Comparison of ENCODE assay signal across 8 cellular contexts in the genomic region with DNA sequence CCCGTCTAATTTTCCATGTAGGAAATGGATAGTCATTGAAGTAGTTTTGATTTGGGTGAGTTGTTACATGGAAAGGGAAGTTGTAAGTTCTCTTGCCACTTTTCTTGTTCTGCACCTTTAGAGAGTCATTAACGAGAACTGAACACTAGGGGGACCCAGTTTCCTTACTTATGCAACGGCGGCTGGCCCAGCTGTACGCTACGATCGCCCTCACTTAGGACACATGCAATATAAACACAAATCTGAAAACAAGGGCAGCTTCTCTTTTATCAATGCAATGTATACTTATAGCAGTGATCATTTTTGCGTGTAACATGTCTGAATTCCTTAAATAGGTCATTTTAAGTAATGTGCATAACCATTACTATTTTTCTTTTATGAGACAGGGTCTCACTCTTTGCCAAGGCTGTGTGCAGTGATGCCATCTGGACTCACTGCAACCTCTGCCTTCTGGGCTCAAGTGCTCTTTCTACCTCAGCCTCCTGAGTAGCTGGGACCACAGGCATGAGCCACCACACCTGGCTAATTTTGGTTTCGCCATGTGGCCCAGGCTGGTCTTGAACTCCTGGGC. TPM values are rescaled to one million over a fixed set of nuclear protein-coding genes. Genes with fewer than 3 reads are reported as not detected.
A peak's percentile ranks its signal among the peaks of the same experiment; 100 is the strongest.
DNase-seq lines count a peak whose midpoint lies in the region; ATAC-seq, FAIRE-seq and TF ChIP-seq lines count a peak whose summit lies in the region.
"Not testable (repeated sequence)": the region's sequence is repeated elsewhere in the genome, so short reads cannot be mapped to it uniquely, and the experiment has no call there.

No MANE protein-coding gene starts in this region.

- peak overlapping the region in 1 of 2 donors; percentile 15 for H3K27ac ChIP-seq in coronary artery

- not testable (repeated sequence) for H3K27me3 ChIP-seq in BJ (ENCODE audit: control insufficient read depth, insufficient read depth, low read length)

- not testable (repeated sequence) for DNase-seq in BJ (ENCODE audit: low read depth); coronary artery (ENCODE audit: low spot score)
- DNase-seq in NCI-H2227 (lab: John Stamatoyannopoulos, UW; ENCODE audit: unreplicated experiment) (peak; percentile 31), retina (peak; percentile 61)

- not testable (repeated sequence) for H3K36me3 ChIP-seq in BJ (ENCODE audit: control insufficient read depth, insufficient read depth, low read length)

- peak; percentile 50 for ATAC-seq in GM18511 (IDR thresholded peaks at IDR 0.05; ENCODE audit: unreplicated experiment)
- peak; percentile 43 for ATAC-seq in HG03342 (IDR thresholded peaks at IDR 0.05; ENCODE audit: unreplicated experiment)

- CTCF ChIA-PET in BJ (lab: Yijun Ruan, JAX): interaction anchor here (0.8 to 5.9 kb wide), 18 partner anchors 15 to 204 kb away, joined by 3 to 92 read pairs (median 4); a partner anchor contains a TSS

- FAIRE-seq in TTC549 (lab: Jason Lieb, UNC): peak; percentile 92
- FAIRE-seq in islet of Langerhans (lab: Jason Lieb, UNC): peak; percentile 97

- TF ChIP-seq CTCF in BJ (IDR thresholded peaks at IDR 0.05; ENCODE audit: insufficient read depth, low read depth, low read length) (peak; percentile 50), coronary artery (IDR thresholded peaks at IDR 0.05) (peak; percentile 52)

- POLR2A ChIA-PET in BJ (lab: Charles Lee): not testable (repeated sequence)

- H3K4me3 ChIP-seq in BJ (ENCODE audit: low read depth, low read length); coronary artery: not testable (repeated sequence)

RNA-seq across cellular contexts. Expression of a gene that starts 15.4 kb away (rescaled TPM):
- polyA plus RNA-seq in BJ (2011; rRNA removed): 52.0 and 91.1 TPM in 2 replicates
- 13.3 and 19.6 TPM in 2 replicates for polyA minus RNA-seq in BJ (2011; rRNA and poly(A)+ RNA removed)

RNA-seq across cellular contexts. Expression of a gene that starts 27.7 kb away (rescaled TPM):
- polyA plus RNA-seq in BJ (2011; rRNA removed): 0.20 and 0.22 TPM in 2 replicates
- 0.33 TPM in 1 of 2 replicates, not detected in the other for polyA minus RNA-seq in BJ (2011; rRNA and poly(A)+ RNA removed)

RNA-seq across cellular contexts. Expression of a gene that starts 28.1 kb away (rescaled TPM):
- polyA plus RNA-seq in BJ (2011; rRNA removed): 3.6 and 3.9 TPM in 2 replicates
- polyA minus RNA-seq in BJ (2011; rRNA and poly(A)+ RNA removed): 3.8 and 4.5 TPM in 2 replicates
